ENCODE assay signal across 8 cellular contexts in genomic region chr18:48841381-48842258, GRCh38.
DNase-seq lines count a peak whose midpoint lies in the region; ATAC-seq, FAIRE-seq and TF ChIP-seq lines count a peak whose summit lies in the region.

No MANE protein-coding gene starts in this region.

- no peak overlapping the region for H3K9ac ChIP-seq in HepG2 (ENCODE audit: insufficient read depth, low read depth, low read length)

- no peaks in the 10 kb centered on the region for H3K36me3 ChIP-seq in ascending aorta
- peaks cover 1 to 7% of the 10 kb centered on the region in 2 experiments; a peak in 2 of 5 replicates for H3K36me3 ChIP-seq in HepG2 (replicated peaks in 1 of 2; ENCODE audit: control insufficient read depth in 1 of 2, insufficient read depth in 2 of 2, low read length in 2 of 2)
- no peaks in the 10 kb centered on the region for H3K36me3 ChIP-seq in tibial nerve

- no peaks in the 10 kb centered on the region for H3K9me3 ChIP-seq in ascending aorta
- no peaks in the 10 kb centered on the region for H3K9me3 ChIP-seq in HepG2 (ENCODE audit: low read length)
- no peaks in the 10 kb centered on the region for H3K9me3 ChIP-seq in tibial nerve

- peaks cover 0 to 34% of the 10 kb centered on the region in 2 donors for H3K4me1 ChIP-seq in ascending aorta
- peaks cover 7% of the 10 kb centered on the region; the same call in 1 of the 2 replicates for H3K4me1 ChIP-seq in HepG2 (ENCODE audit: insufficient read depth, low read length)
- peaks cover 0 to 33% (median 27%) of the 10 kb centered on the region in 4 donors for H3K4me1 ChIP-seq in tibial nerve

- BruUV-seq in HepG2 (replicated peaks; lab: Mats Ljungman, UMichigan), result no TSS peak

- H3K27me3 ChIP-seq in ascending aorta (no peaks in the 10 kb centered on the region), HepG2 (ENCODE audit: control insufficient read depth in 1 of 2, insufficient read depth in 2 of 2, low read length in 2 of 2) (no peaks in the 10 kb centered on the region), tibial nerve (no peaks in the 10 kb centered on the region)

- peak overlapping the region; percentile 86 for H3K27ac Mint-ChIP-seq in activated T-cell treated with anti-CD3 and anti-CD28 coated beads, Interleukin-2, amount 50 U/mL, for 24 hours

- H3K36me3 Mint-ChIP-seq in activated T-cell treated with anti-CD3 and anti-CD28 coated beads, Interleukin-2, amount 50 U/mL, for 24 hours (ENCODE audit: low read depth), result no peaks in the 10 kb centered on the region

- H3K4me2 ChIP-seq in HepG2 (ENCODE audit: low read depth, low read length), result no peak overlapping the region

- in situ Hi-C loops in HepG2 (cut with HindIII; ENCODE audit: extremely low pct_ligation_motif_present, low pct_unique_long_range_greater_than_20kb) (no loop called here), G401 (cut with HindIII; ENCODE audit: low sequenced_read_pairs) (no loop called here)

- CTCF ChIA-PET in HepG2 (lab: Yijun Ruan, JAX; ENCODE audit: low intra/inter-chr PET ratio, low total read pairs), result no interaction called here

- H3K27me3 Mint-ChIP-seq in activated T-cell treated with anti-CD3 and anti-CD28 coated beads, Interleukin-2, amount 50 U/mL, for 24 hours, result no peaks in the 10 kb centered on the region

- peaks cover 74% of the 10 kb centered on the region for H3K4me1 Mint-ChIP-seq in activated T-cell treated with anti-CD3 and anti-CD28 coated beads, Interleukin-2, amount 50 U/mL, for 24 hours (ENCODE audit: low read depth)

- WGBS in HepG2 (ENCODE audit: low lambda C conversion rate), result 84% methylated on average over 16 of the region's 31 CpGs
- 69 to 75% methylated on average over 14 to 28 of the region's 31 CpGs for WGBS in tibial nerve, 2 donors

- TF ChIP-seq RAD21 in HepG2 (CRISPR knock-in tag; IDR thresholded peaks at IDR 0.05), result no peak

- no peak overlapping the region for H3K4me3 Mint-ChIP-seq in activated T-cell treated with anti-CD3 and anti-CD28 coated beads, Interleukin-2, amount 50 U/mL, for 24 hours

- DNase-seq in activated T-cell treated with anti-CD3 and anti-CD28 coated beads, Interleukin-2, amount 50 U/mL, for 24 hours, result no peak
- no peak for DNase-seq in activated T-cell treated with anti-CD3 and anti-CD28 coated beads for 4 hours
- DNase-seq in ascending aorta (ENCODE audit: low spot score in 2 of 2), result peak; percentile 51 to 92
- DNase-seq in HepG2 (ENCODE audit: low spot score), result peak; percentile 27
- no peak for DNase-seq in tibial nerve (ENCODE audit: low spot score in 2 of 2)
- DNase-seq in NK-92 (lab: John Stamatoyannopoulos, UW; ENCODE audit: unreplicated experiment), result no peak
- DNase-seq in G401 (ENCODE audit: low spot score), result no peak
- DNase-seq in stimulated activated CD4-positive, alpha-beta T cell treated with anti-CD3 and anti-CD28 coated beads, Interleukin-1b, Interleukin-23, amount 100 ng/mL, for 48 hours, result no peak

- no peak for FAIRE-seq in HepG2 (lab: Jason Lieb, UNC)

- intact Hi-C loops in ascending aorta (cut with DNase I) (loop anchor here (2.0 kb wide), 1 partner anchor 31 kb away; no protein-coding TSS in a partner anchor), HepG2 (cut with micrococcal nuclease; ENCODE audit: unreplicated experiment) (no loop called here)

- peak overlapping the region; percentile 83 to 91 for H3K27ac ChIP-seq in ascending aorta
- no peak overlapping the region for H3K27ac ChIP-seq in HepG2 (ENCODE audit: extremely low read length, insufficient read depth, low read length)
- H3K27ac ChIP-seq in tibial nerve, result peak overlapping the region in 3 of 4 donors; percentile 61 to 80 (median 69)

- no peak overlapping the region for H2AFZ ChIP-seq in HepG2 (ENCODE audit: low read length)

- POLR2A ChIA-PET in HepG2 (lab: Yijun Ruan, JAX), result no interaction called here

- TF ChIP-seq POLR2A in HepG2 (IDR thresholded peaks at IDR 0.05; ENCODE audit: insufficient read depth in 1 of 2, low read depth in 2 of 2, low read length in 2 of 2) (no peak), tibial nerve (IDR thresholded peaks at IDR 0.05) (no peak)

- no peak for TF ChIP-seq EP300 in HepG2 (IDR thresholded peaks at IDR 0.05; ENCODE audit: low read depth in 2 of 2, low read length in 2 of 2)
- no peak for TF ChIP-seq EP300 in HepG2 (CRISPR knock-in tag; IDR thresholded peaks at IDR 0.05; ENCODE audit: borderline replicate concordance)
- TF ChIP-seq EP300 in tibial nerve (IDR thresholded peaks at IDR 0.05), result peak in 1 of 2 donors; percentile 45

- no peaks in the 10 kb centered on the region for H4K20me1 ChIP-seq in HepG2 (ENCODE audit: insufficient read depth, low read length)

- H3K4me3 ChIP-seq in ascending aorta (no peak overlapping the region), HepG2 (replicated peaks in 1 of 3; ENCODE audit: insufficient read depth in 1 of 3, low read depth in 2 of 3, low read length in 3 of 3) (no peak overlapping the region), tibial nerve (no peak overlapping the region)

- H3K9me3 Mint-ChIP-seq in activated T-cell treated with anti-CD3 and anti-CD28 coated beads, Interleukin-2, amount 50 U/mL, for 24 hours, result no peaks in the 10 kb centered on the region

- no peaks in the 10 kb centered on the region for H3K79me2 ChIP-seq in HepG2 (ENCODE audit: insufficient read depth, low read length)

- TF ChIP-seq CTCF in ascending aorta (IDR thresholded peaks at IDR 0.05) (no peak), HepG2 (CRISPR knock-in tag; IDR thresholded peaks at IDR 0.05) (no peak), tibial nerve (IDR thresholded peaks at IDR 0.05) (no peak)

- ATAC-seq in HepG2, result peak; percentile 55; the same call in 2 of the 3 replicates

TF ChIP-seq in HepG2, 621 proteins besides CTCF, POLR2A, EP300 and RAD21:
- TF ChIP-seq CEBPG (CRISPR knock-in tag; IDR thresholded peaks at IDR 0.05) (0 out of 2 replicates have a peak, but pooled peaks have one; percentile 39), CEBPB (IDR thresholded peaks at IDR 0.05; ENCODE audit: borderline replicate concordance, low read depth, low read length) (peak; percentile 60; the same call in 1 of the 2 replicates), ZNF660 (CRISPR knock-in tag; IDR thresholded peaks at IDR 0.05; ENCODE audit: borderline replicate concordance, low read depth) (no peak)

Comparison
In these comparisons a context has a peak if more than half of its experiments do, and no peak if none do; other contexts are left out.
1. DNase-seq: peak in ascending aorta (2 of 2) and HepG2 (single experiment); none in activated T-cell treated with anti-CD3 and anti-CD28 coated beads, Interleukin-2, amount 50 U/mL, for 24 hours (single experiment), activated T-cell treated with anti-CD3 and anti-CD28 coated beads for 4 hours (single experiment), tibial nerve (0 of 2), NK-92 (single experiment), G401 (single experiment) and stimulated activated CD4-positive, alpha-beta T cell treated with anti-CD3 and anti-CD28 coated beads, Interleukin-1b, Interleukin-23, amount 100 ng/mL, for 48 hours (single experiment).